In genomic region chr2:104755026-104755856, GRCh38 we compare ENCODE assay signal across 11 cellular contexts.
A peak's percentile ranks its signal among the peaks of the same experiment; 100 is the strongest.
DNase-seq lines count a peak whose midpoint lies in the region; ATAC-seq, FAIRE-seq and TF ChIP-seq lines count a peak whose summit lies in the region.
"Had no signal": no experiment of that assay in that cellular context is flagged by ENCODE, and none has a peak within 500 bp of the region (broad histone marks: within the 10 kb centered on the region; RNA-seq: fewer than 3 reads in every experiment).

No MANE protein-coding gene starts in this region.

- no peaks in the 10 kb centered on the region for H4K20me1 ChIP-seq in K562 (replicated peaks; ENCODE audit: control insufficient read depth, insufficient read depth, low read length)

- H3K27me3 ChIP-seq in breast epithelium = peaks cover 0 to 6% of the 10 kb centered on the region in 2 donors
- peaks cover 0 to 22% of the 10 kb centered on the region in 2 experiments; a peak in 2 of 5 replicates for H3K27me3 ChIP-seq in K562 (ENCODE audit: control insufficient read depth in 2 of 2, insufficient read depth in 2 of 2, low read length in 2 of 2)
- no peaks in the 10 kb centered on the region for H3K27me3 ChIP-seq in lower lobe of right lung (ENCODE audit: low read depth)
- no peaks in the 10 kb centered on the region for H3K27me3 ChIP-seq in thoracic aorta (replicated peaks; ENCODE audit: insufficient read depth)
- H3K27me3 ChIP-seq: thyroid gland had no signal

- DNase-seq in T47D (ENCODE audit: low read depth in 1 of 2, low spot score in 1 of 2) = peak; percentile 19 to 54
- DNase-seq in breast epithelium (ENCODE audit: low spot score in 2 of 2) = no peak
- DNase-seq in K562 (ENCODE audit: extremely low read depth in 1 of 4, low spot score in 3 of 4) = no peak
- DNase-seq in lower lobe of right lung = peak; percentile 53
- DNase-seq in thoracic aorta (ENCODE audit: low spot score) = no peak
- no peak for DNase-seq in GM13976 (ENCODE audit: low spot score)
- DNase-seq: NCI-H510A treated with DMSO at 0.1 percent for 48 hours, thyroid gland had no signal

- H3K4me1 ChIP-seq in breast epithelium (no peaks in the 10 kb centered on the region), K562 (replicated peaks in 1 of 2; ENCODE audit: control insufficient read depth in 2 of 2, insufficient read depth in 2 of 2, low read length in 2 of 2) (no peaks in the 10 kb centered on the region), lower lobe of right lung (no peaks in the 10 kb centered on the region), thoracic aorta (ENCODE audit: control insufficient read depth in 1 of 2, low read depth in 2 of 2) (no peaks in the 10 kb centered on the region)
- H3K4me1 ChIP-seq: thyroid gland had no signal

- H2AFZ ChIP-seq in K562 (ENCODE audit: low read depth, low read length) = no peak overlapping the region

- no peak for ATAC-seq in K562
- ATAC-seq in lower lobe of right lung = peak; percentile 40 to 64
- ATAC-seq in thoracic aorta (ENCODE audit: insufficient number of reproducible peaks, low FRiP score, low read depth) = no peak
- no peak for ATAC-seq in GM21526 (IDR thresholded peaks at IDR 0.05; ENCODE audit: low FRiP score, unreplicated experiment)
- no peak for ATAC-seq in GM18873 (IDR thresholded peaks at IDR 0.05; ENCODE audit: low FRiP score, unreplicated experiment)

- BruUV-seq in K562 (replicated peaks; lab: Mats Ljungman, UMichigan) = no TSS peak

- no peak for TF ChIP-seq RAD21 in K562 (CRISPR knock-in tag; conservative IDR thresholded peaks at IDR 0.05 in 1 of 2, IDR thresholded peaks at IDR 0.05 in 1 of 2)

- WGBS in K562 (ENCODE audit: insufficient coverage, low coverage, missing lambda C conversion rate) = 1% methylated on average over 23 of the region's 26 CpGs

- TF ChIP-seq EP300 in K562 (IDR thresholded peaks at IDR 0.05; ENCODE audit: low read length) = no peak

- CTCF ChIA-PET in K562 (lab: Yijun Ruan, JAX; ENCODE audit: low intra/inter-chr PET ratio) = no interaction called here

- no peak for FAIRE-seq in K562 (lab: Jason Lieb, UNC)

- H3K9me1 ChIP-seq in K562 (ENCODE audit: control insufficient read depth, insufficient read depth, low read length) = no peaks in the 10 kb centered on the region

- H3K9me3 ChIP-seq in breast epithelium (no peaks in the 10 kb centered on the region), K562 (replicated peaks; ENCODE audit: control insufficient read depth, insufficient read depth, low read depth, low read length) (no peaks in the 10 kb centered on the region), lower lobe of right lung (no peaks in the 10 kb centered on the region), thoracic aorta (no peaks in the 10 kb centered on the region)
- H3K9me3 ChIP-seq: thyroid gland had no signal

- TF ChIP-seq CTCF in breast epithelium (IDR thresholded peaks at IDR 0.05) (no peak), K562 (IDR thresholded peaks at IDR 0.05 in 2 of 3, conservative IDR thresholded peaks at IDR 0.05 in 1 of 3; ENCODE audit: insufficient read depth in 2 of 3, low read depth in 1 of 3, low read length in 3 of 3) (no peak), lower lobe of right lung (IDR thresholded peaks at IDR 0.05) (no peak), thoracic aorta (IDR thresholded peaks at IDR 0.05) (no peak), GM13976 (IDR thresholded peaks at IDR 0.05; ENCODE audit: borderline replicate concordance, control extremely low read depth, extremely low read depth, insufficient read depth, missing control alignments) (no peak)

- no peak overlapping the region for H3K27ac ChIP-seq in breast epithelium
- no peak overlapping the region for H3K27ac ChIP-seq in K562 (ENCODE audit: extremely low read depth, low read depth, low read length)
- no peak overlapping the region for H3K27ac ChIP-seq in lower lobe of right lung
- no peak overlapping the region for H3K27ac ChIP-seq in thoracic aorta
- H3K27ac ChIP-seq: 22Rv1, thyroid gland had no signal

- POLR2A ChIA-PET in K562 (lab: Yijun Ruan, JAX) = no interaction called here

- H3K4me3 ChIP-seq in breast epithelium (no peak overlapping the region), K562 (no peak overlapping the region), lower lobe of right lung (no peak overlapping the region), thoracic aorta (peak overlapping the region; percentile 28)
- H3K4me3 ChIP-seq: thyroid gland had no signal

- H3K9ac ChIP-seq in K562 (ENCODE audit: insufficient read depth in 1 of 2, low read depth in 2 of 2, low read length in 2 of 2) = no peak overlapping the region

- intact Hi-C loops in breast epithelium (cut with DNase I; ENCODE audit: low total_unique reads) = no loop called here
- intact Hi-C loops in K562 (cut with micrococcal nuclease) = no loop called here
- intact Hi-C loops in lower lobe of right lung (cut with DNase I) = no loop called here

- no peak overlapping the region for H3K4me2 ChIP-seq in K562 (ENCODE audit: insufficient read depth, low read length)

- no peak for TF ChIP-seq POLR2A in breast epithelium (IDR thresholded peaks at IDR 0.05)
- TF ChIP-seq POLR2A in K562 (conservative IDR thresholded peaks at IDR 0.05) = no peak

- in situ Hi-C loops in T47D (cut with HindIII; ENCODE audit: low pct_unique_long_range_greater_than_20kb, low sequenced_read_pairs) = no loop called here
- in situ Hi-C loops in K562 (cut with MboI) = no loop called here
- in situ Hi-C loops in GM13976 (cut with MboI; ENCODE audit: low sequenced_read_pairs, unreplicated experiment) = no loop called here

- no peaks in the 10 kb centered on the region for H3K36me3 ChIP-seq in breast epithelium
- H3K36me3 ChIP-seq in K562 (ENCODE audit: control insufficient read depth, insufficient read depth, low read length) = no peaks in the 10 kb centered on the region
- H3K36me3 ChIP-seq in lower lobe of right lung = no peaks in the 10 kb centered on the region
- H3K36me3 ChIP-seq in thoracic aorta = no peaks in the 10 kb centered on the region
- H3K36me3 ChIP-seq: thyroid gland had no signal

- H3K79me2 ChIP-seq in K562 (ENCODE audit: control insufficient read depth, insufficient read depth, low read length) = no peaks in the 10 kb centered on the region

TF ChIP-seq in K562, 482 proteins besides CTCF, POLR2A, EP300 and RAD21 (continues in another document):
- TF ChIP-seq ZBTB5 (IDR thresholded peaks at IDR 0.05) (no peak), E4F1 (CRISPR knock-in tag; IDR thresholded peaks at IDR 0.05; ENCODE audit: borderline replicate concordance) (no peak), CREB3 (tag; conservative IDR thresholded peaks at IDR 0.05; ENCODE audit: low read depth) (no peak), GTF2A2 (tag; IDR thresholded peaks at IDR 0.05) (no peak), IRF2 (CRISPR knock-in tag; IDR thresholded peaks at IDR 0.05) (no peak), SMARCA4 (IDR thresholded peaks at IDR 0.05) (no peak), L3MBTL2 (IDR thresholded peaks at IDR 0.05) (peak; percentile 42)

Comparison
In these comparisons a context has a peak if more than half of its experiments do, and no peak if none do; other contexts are left out.
1. DNase-seq: peak in T47D (2 of 2) and lower lobe of right lung (single experiment); none in breast epithelium (0 of 2), K562 (0 of 4), thoracic aorta (single experiment) and GM13976 (single experiment).
2. ATAC-seq: peak in lower lobe of right lung (2 of 2); none in K562 (single experiment), thoracic aorta (single experiment), GM21526 (single experiment) and GM18873 (single experiment).